24 cellular contexts compared by ENCODE assay signal in the genomic region with DNA sequence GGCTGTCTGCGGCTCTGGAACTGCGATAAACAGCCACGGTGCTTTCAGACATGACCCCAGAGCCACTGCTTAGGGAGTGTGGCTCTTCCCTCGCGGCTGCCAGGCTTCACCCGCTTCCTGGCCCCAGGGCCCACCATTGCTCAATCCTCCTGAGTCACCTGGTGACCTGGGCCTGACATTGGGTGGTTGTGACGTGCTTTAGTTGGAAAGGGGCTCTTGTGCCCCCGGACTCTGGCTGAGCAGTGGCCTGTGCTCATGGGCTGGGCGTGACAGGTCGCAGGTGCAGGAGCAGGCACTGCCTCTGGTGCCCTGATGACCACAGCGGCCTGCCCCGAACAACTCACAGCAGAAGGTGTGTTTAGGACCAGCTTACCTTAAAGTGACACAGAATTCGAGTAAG. TPM values are rescaled to one million over a fixed set of nuclear protein-coding genes. Genes with fewer than 3 reads are reported as not detected.
DNase-seq lines count a peak whose midpoint lies in the region; ATAC-seq and TF ChIP-seq lines count a peak whose summit lies in the region.
"Had no signal": no experiment of that assay in that cellular context is flagged by ENCODE, and none has a peak within 500 bp of the region (broad histone marks: within the 10 kb centered on the region; RNA-seq: fewer than 3 reads in every experiment).

No MANE protein-coding gene starts in this region.

- no peaks in the 10 kb centered on the region for H3K9me3 Mint-ChIP-seq in activated T-cell treated with anti-CD3 and anti-CD28 coated beads, Interleukin-2, amount 50 U/mL, for 72 hours
- H3K9me3 Mint-ChIP-seq in activated T-cell treated with anti-CD3 and anti-CD28 coated beads, Interleukin-2, amount 50 U/mL, for 4 hours: no peaks in the 10 kb centered on the region
- H3K9me3 Mint-ChIP-seq in endothelial cell (ENCODE audit: unreplicated experiment) (no peaks in the 10 kb centered on the region), progenitor cell of endocrine pancreas (ENCODE audit: low read depth) (no peaks in the 10 kb centered on the region)
- H3K9me3 Mint-ChIP-seq: activated T-helper 2 cell treated with anti-CD3 and anti-CD28 coated beads, Interferon-gamma antibody, Interleukin-2, Interleukin-4, amounts not matched to agents 10 μg/mL and 5 μg/mL and 100 μg/mL, durations not matched to agents 14 hours and 24 hours and 36 hours; CD8-positive, alpha-beta memory T cell had no signal

- H3K27ac Mint-ChIP-seq in activated T-cell treated with anti-CD3 and anti-CD28 coated beads, Interleukin-2, amount 50 U/mL, for 72 hours: peak overlapping the region; percentile 65
- no peak overlapping the region for H3K27ac Mint-ChIP-seq in endothelial cell (ENCODE audit: unreplicated experiment)
- peak overlapping the region; percentile 86 for H3K27ac Mint-ChIP-seq in progenitor cell of endocrine pancreas
- H3K27ac Mint-ChIP-seq: activated T-helper 2 cell treated with anti-CD3 and anti-CD28 coated beads, Interferon-gamma antibody, Interleukin-2, Interleukin-4, amounts not matched to agents 10 μg/mL and 5 μg/mL and 100 μg/mL, durations not matched to agents 14 hours and 24 hours and 36 hours had no signal

- H3K4me1 Mint-ChIP-seq in activated T-cell treated with anti-CD3 and anti-CD28 coated beads, Interleukin-2, amount 50 U/mL, for 72 hours (ENCODE audit: low read depth): peaks cover 5% of the 10 kb centered on the region
- no peaks in the 10 kb centered on the region for H3K4me1 Mint-ChIP-seq in activated T-cell treated with anti-CD3 and anti-CD28 coated beads, Interleukin-2, amount 50 U/mL, for 4 hours (ENCODE audit: low read depth)
- H3K4me1 Mint-ChIP-seq in endothelial cell (ENCODE audit: unreplicated experiment): no peaks in the 10 kb centered on the region
- H3K4me1 Mint-ChIP-seq in progenitor cell of endocrine pancreas (ENCODE audit: low read depth): no peaks in the 10 kb centered on the region

- no peak for DNase-seq in activated T-cell treated with anti-CD3 and anti-CD28 coated beads, Interleukin-2, amount 50 U/mL, for 72 hours
- no peak for DNase-seq in activated T-cell treated with anti-CD3 and anti-CD28 coated beads, Interleukin-2, amount 50 U/mL, for 4 hours
- DNase-seq in HL-60 (ENCODE audit: low read depth in 1 of 2, low spot score in 1 of 2) (no peak), endothelial cell (ENCODE audit: low spot score) (no peak), progenitor cell of endocrine pancreas (ENCODE audit: low spot score, unreplicated experiment) (no peak)
- DNase-seq: activated CD4-positive, CD25-positive, alpha-beta regulatory T cell; AML-193; CD8-positive, alpha-beta memory T cell; DMS 273 treated with DMSO at 0.1 percent for 48 hours; EL; NCI-H2029 treated with DMSO at 0.1 percent for 48 hours; NCI-H526; NK-92 treated with Interleukin-12 subunit alpha and Interleukin-12 subunit beta, amount 100 ng/mL, for 24 hours; SIG-M5; stimulated activated CD8-positive, alpha-beta memory T cell treated with anti-CD3 and anti-CD28 coated beads, Interleukin-4, amount 100 ng/mL, for 48 hours; SW 1271; transverse colon had no signal

- no peak overlapping the region for H3K4me3 ChIP-seq in HL-60 (replicated peaks; ENCODE audit: insufficient read depth, low read length)
- H3K4me3 ChIP-seq: transverse colon had no signal

- no peaks in the 10 kb centered on the region for H3K27me3 Mint-ChIP-seq in activated T-cell treated with anti-CD3 and anti-CD28 coated beads, Interleukin-2, amount 50 U/mL, for 72 hours (ENCODE audit: low read depth)
- no peaks in the 10 kb centered on the region for H3K27me3 Mint-ChIP-seq in activated T-cell treated with anti-CD3 and anti-CD28 coated beads, Interleukin-2, amount 50 U/mL, for 4 hours (ENCODE audit: low read depth)
- H3K27me3 Mint-ChIP-seq in endothelial cell (ENCODE audit: unreplicated experiment) (peaks cover 7% of the 10 kb centered on the region), progenitor cell of endocrine pancreas (no peaks in the 10 kb centered on the region)
- H3K27me3 Mint-ChIP-seq: CD8-positive, alpha-beta memory T cell had no signal

- ATAC-seq in activated T-cell treated with anti-CD3 and anti-CD28 coated beads, Interleukin-2, amount 50 U/mL, for 72 hours (replicated peaks in 1 of 2): no peak
- no peak for ATAC-seq in activated T-cell treated with anti-CD3 and anti-CD28 coated beads, Interleukin-2, amount 50 U/mL, for 4 hours
- no peak for ATAC-seq in HG03457 (IDR thresholded peaks at IDR 0.05; ENCODE audit: unreplicated experiment)
- no peak for ATAC-seq in HG03378 (IDR thresholded peaks at IDR 0.05; ENCODE audit: unreplicated experiment)
- no peak for ATAC-seq in GM21717 (IDR thresholded peaks at IDR 0.05; ENCODE audit: unreplicated experiment)
- ATAC-seq: Panc1 had no signal

- peak overlapping the region; percentile 53 for H3K27ac ChIP-seq in HL-60 (replicated peaks)
- H3K27ac ChIP-seq: transverse colon had no signal

- TF ChIP-seq CTCF in HL-60 (IDR thresholded peaks at IDR 0.05; ENCODE audit: insufficient read depth, low read length): no peak
- TF ChIP-seq CTCF in endothelial cell (IDR thresholded peaks at IDR 0.05; ENCODE audit: unreplicated experiment): no peak
- no peak for TF ChIP-seq CTCF in progenitor cell of endocrine pancreas (IDR thresholded peaks at IDR 0.05; ENCODE audit: unreplicated experiment)

- no peak overlapping the region for H3K4me3 Mint-ChIP-seq in activated T-cell treated with anti-CD3 and anti-CD28 coated beads, Interleukin-2, amount 50 U/mL, for 72 hours
- H3K4me3 Mint-ChIP-seq in activated T-cell treated with anti-CD3 and anti-CD28 coated beads, Interleukin-2, amount 50 U/mL, for 4 hours: no peak overlapping the region
- H3K4me3 Mint-ChIP-seq in endothelial cell (ENCODE audit: unreplicated experiment) (peak overlapping the region; percentile 69), progenitor cell of endocrine pancreas (ENCODE audit: low read depth) (no peak overlapping the region)

- H3K27me3 ChIP-seq in HL-60 (ENCODE audit: insufficient read depth, poor library complexity, severe bottlenecking): no peaks in the 10 kb centered on the region
- H3K27me3 ChIP-seq: transverse colon had no signal

- peaks cover 3 to 5% of the 10 kb centered on the region in 2 donors for H3K36me3 Mint-ChIP-seq in activated T-cell treated with anti-CD3 and anti-CD28 coated beads, Interleukin-2, amount 50 U/mL, for 72 hours (ENCODE audit: insufficient read depth in 2 of 2)
- peaks cover 5% of the 10 kb centered on the region for H3K36me3 Mint-ChIP-seq in activated T-cell treated with anti-CD3 and anti-CD28 coated beads, Interleukin-2, amount 50 U/mL, for 4 hours (ENCODE audit: insufficient read depth)
- H3K36me3 Mint-ChIP-seq in endothelial cell (ENCODE audit: low read depth, unreplicated experiment) (peaks cover 20% of the 10 kb centered on the region), progenitor cell of endocrine pancreas (ENCODE audit: insufficient read depth) (peaks cover 4% of the 10 kb centered on the region)

RNA-seq across cellular contexts. Expression of a gene that starts 8.6 kb away (rescaled TPM):
- 10 to 100 TPM; 22.8 to 28.0 TPM for total RNA-seq in activated T-cell treated with anti-CD3 and anti-CD28 coated beads, Interleukin-2, amount 50 U/mL, for 72 hours
- total RNA-seq in activated T-cell treated with anti-CD3 and anti-CD28 coated beads, Interleukin-2, amount 50 U/mL, for 4 hours: 10 to 100 TPM; 53.1 to 56.8 (median 54.1) TPM
- total RNA-seq in endothelial cell (ENCODE audit: unreplicated experiment) (43.1 TPM), progenitor cell of endocrine pancreas (39.4 and 41.8 TPM in 2 replicates)

RNA-seq across cellular contexts. Expression of a gene that starts 49.3 kb away (rescaled TPM):
- total RNA-seq in activated T-cell treated with anti-CD3 and anti-CD28 coated beads, Interleukin-2, amount 50 U/mL, for 72 hours: 10 to 100 TPM; 18.0 to 20.6 TPM
- total RNA-seq in activated T-cell treated with anti-CD3 and anti-CD28 coated beads, Interleukin-2, amount 50 U/mL, for 4 hours: 10 to 100 TPM; 19.4 to 24.1 (median 21.8) TPM
- total RNA-seq in endothelial cell (ENCODE audit: unreplicated experiment) (15.6 TPM), progenitor cell of endocrine pancreas (45.0 and 45.3 TPM in 2 replicates)

RNA-seq across cellular contexts. Expression of a gene that starts 49.6 kb away (rescaled TPM):
- total RNA-seq in activated T-cell treated with anti-CD3 and anti-CD28 coated beads, Interleukin-2, amount 50 U/mL, for 72 hours: under 1 TPM in 1 of 2 donors, not detected in 1; 0.48 TPM
- total RNA-seq in activated T-cell treated with anti-CD3 and anti-CD28 coated beads, Interleukin-2, amount 50 U/mL, for 4 hours: under 1 TPM; 0.16 to 0.47 (median 0.25) TPM
- total RNA-seq in endothelial cell (ENCODE audit: unreplicated experiment) (0.18 TPM), progenitor cell of endocrine pancreas (1.1 TPM in 2 replicates)
- total RNA-seq: H1, mononuclear cell had no signal
